In the genomic region with DNA sequence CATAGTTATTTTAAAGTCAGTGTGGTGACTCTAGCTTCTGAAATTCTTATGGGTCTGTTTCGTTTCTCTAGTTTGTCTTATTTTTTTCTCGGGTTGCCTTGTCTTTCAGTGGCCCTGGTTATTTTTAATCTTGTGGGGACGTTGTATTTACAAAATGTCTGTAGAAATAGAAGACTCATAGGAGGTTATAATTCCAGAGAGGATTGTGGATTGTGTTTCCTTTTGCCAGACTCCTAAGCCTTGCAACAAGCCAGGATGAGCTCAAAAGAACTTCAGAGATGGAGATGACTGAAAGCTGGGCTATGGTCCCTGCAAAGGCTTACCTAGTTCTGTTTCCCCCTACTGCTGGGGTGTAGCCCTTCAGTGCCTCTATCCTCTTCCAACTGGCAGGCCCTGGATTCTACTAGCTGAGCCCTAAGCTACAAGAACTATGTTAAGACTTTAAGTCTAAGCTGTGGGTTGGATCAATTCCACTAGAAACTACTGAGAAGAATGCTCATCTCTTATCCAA, we compare ENCODE assay signal across 23 cellular contexts. TPM values are rescaled to one million over a fixed set of nuclear protein-coding genes. Genes with fewer than 3 reads are reported as not detected.
DNase-seq lines count a peak whose midpoint lies in the region; ATAC-seq and TF ChIP-seq lines count a peak whose summit lies in the region.
"Had no signal": no experiment of that assay in that cellular context is flagged by ENCODE, and none has a peak within 500 bp of the region (broad histone marks: within the 10 kb centered on the region; RNA-seq: fewer than 3 reads in every experiment).

No MANE protein-coding gene starts in this region.

- H3K4me1 ChIP-seq in CD4-positive, alpha-beta memory T cell (ENCODE audit: insufficient read depth, low read length): no peaks in the 10 kb centered on the region
- H3K4me1 ChIP-seq: pancreas, upper lobe of left lung had no signal

- no peaks in the 10 kb centered on the region for H3K36me3 ChIP-seq in CD4-positive, alpha-beta memory T cell (ENCODE audit: insufficient read depth, low read length)
- H3K36me3 ChIP-seq: pancreas, upper lobe of left lung had no signal

- intact Hi-C loops in Right ventricle myocardium inferior (cut with DNase I): no loop called here
- intact Hi-C loops in cardiac septum (cut with DNase I): no loop called here
- intact Hi-C loops in activated T-helper 2 cell treated with anti-CD3 and anti-CD28 coated beads, Interferon-gamma antibody, Interleukin-2, Interleukin-4, amounts not matched to agents 10 μg/mL and 5 μg/mL and 100 μg/mL, durations not matched to agents 14 hours and 24 hours and 36 hours (cut with micrococcal nuclease): no loop called here
- intact Hi-C loops in CD4-positive, alpha-beta memory T cell (cut with micrococcal nuclease): no loop called here

- no peak overlapping the region for H3K4me3 ChIP-seq in fibroblast of mammary gland (ENCODE audit: control insufficient read depth, low read depth, low read length)
- H3K4me3 ChIP-seq in CD4-positive, alpha-beta memory T cell (ENCODE audit: low read length in 2 of 2): no peak overlapping the region
- H3K4me3 ChIP-seq: pancreas, upper lobe of left lung had no signal

- H3K4me1 Mint-ChIP-seq in osteocyte (ENCODE audit: unreplicated experiment): peaks cover 5% of the 10 kb centered on the region
- H3K4me1 Mint-ChIP-seq in activated T-helper 2 cell treated with anti-CD3 and anti-CD28 coated beads, Interferon-gamma antibody, Interleukin-2, Interleukin-4, amounts not matched to agents 10 μg/mL and 5 μg/mL and 100 μg/mL, durations not matched to agents 14 hours and 24 hours and 36 hours (ENCODE audit: low read depth): no peaks in the 10 kb centered on the region
- H3K4me1 Mint-ChIP-seq in CD4-positive, alpha-beta memory T cell: no peaks in the 10 kb centered on the region

- H3K27me3 Mint-ChIP-seq in osteocyte (ENCODE audit: unreplicated experiment): no peaks in the 10 kb centered on the region
- peaks cover 5% of the 10 kb centered on the region for H3K27me3 Mint-ChIP-seq in activated T-helper 2 cell treated with anti-CD3 and anti-CD28 coated beads, Interferon-gamma antibody, Interleukin-2, Interleukin-4, amounts not matched to agents 10 μg/mL and 5 μg/mL and 100 μg/mL, durations not matched to agents 14 hours and 24 hours and 36 hours (ENCODE audit: low read depth)
- peaks cover 2 to 6% of the 10 kb centered on the region in 2 donors for H3K27me3 Mint-ChIP-seq in CD4-positive, alpha-beta memory T cell

- ATAC-seq in Right ventricle myocardium inferior: peak; percentile 39
- ATAC-seq: left lobe of liver had no signal

- peak overlapping the region; percentile 61 for H3K27ac Mint-ChIP-seq in osteocyte (ENCODE audit: unreplicated experiment)
- no peak overlapping the region for H3K27ac Mint-ChIP-seq in activated T-helper 2 cell treated with anti-CD3 and anti-CD28 coated beads, Interferon-gamma antibody, Interleukin-2, Interleukin-4, amounts not matched to agents 10 μg/mL and 5 μg/mL and 100 μg/mL, durations not matched to agents 14 hours and 24 hours and 36 hours
- no peak overlapping the region for H3K27ac Mint-ChIP-seq in CD4-positive, alpha-beta memory T cell
- H3K27ac Mint-ChIP-seq: activated naive CD8-positive, alpha-beta T cell; activated T-cell treated with anti-CD3 and anti-CD28 coated beads, Interleukin-2, amount 50 U/mL, for 24 hours had no signal

- no peaks in the 10 kb centered on the region for H3K9me3 ChIP-seq in CD4-positive, alpha-beta memory T cell (ENCODE audit: control insufficient read depth in 1 of 2, low read length in 2 of 2)
- H3K9me3 ChIP-seq: pancreas, upper lobe of left lung had no signal

- H3K4me3 Mint-ChIP-seq in osteocyte (ENCODE audit: unreplicated experiment): no peak overlapping the region
- no peak overlapping the region for H3K4me3 Mint-ChIP-seq in activated T-helper 2 cell treated with anti-CD3 and anti-CD28 coated beads, Interferon-gamma antibody, Interleukin-2, Interleukin-4, amounts not matched to agents 10 μg/mL and 5 μg/mL and 100 μg/mL, durations not matched to agents 14 hours and 24 hours and 36 hours (ENCODE audit: low read depth)
- no peak overlapping the region for H3K4me3 Mint-ChIP-seq in CD4-positive, alpha-beta memory T cell
- H3K4me3 Mint-ChIP-seq: activated naive CD8-positive, alpha-beta T cell; activated T-cell treated with anti-CD3 and anti-CD28 coated beads, Interleukin-2, amount 50 U/mL, for 24 hours; CD14-positive monocyte had no signal

- no peak overlapping the region for H3K27ac ChIP-seq in CD4-positive, alpha-beta memory T cell (ENCODE audit: low read depth, low read length)
- H3K27ac ChIP-seq: pancreas, upper lobe of left lung had no signal

- CTCF ChIA-PET in CD4-positive, alpha-beta memory T cell (lab: Charles Lee; ENCODE audit: partially characterized antibody): interaction anchor here (1.2 to 2.0 kb wide), 2 partner anchors 9 to 25 kb away, joined by 3 to 12 read pairs; no protein-coding TSS in a partner anchor

- peaks cover 4% of the 10 kb centered on the region for H3K9me3 Mint-ChIP-seq in osteocyte (ENCODE audit: unreplicated experiment)
- H3K9me3 Mint-ChIP-seq in activated T-helper 2 cell treated with anti-CD3 and anti-CD28 coated beads, Interferon-gamma antibody, Interleukin-2, Interleukin-4, amounts not matched to agents 10 μg/mL and 5 μg/mL and 100 μg/mL, durations not matched to agents 14 hours and 24 hours and 36 hours: no peaks in the 10 kb centered on the region
- peaks cover 0 to 4% (median 1%) of the 10 kb centered on the region in 8 donors for H3K9me3 Mint-ChIP-seq in CD4-positive, alpha-beta memory T cell

- POLR2A ChIA-PET in CD4-positive, alpha-beta memory T cell (lab: Charles Lee; ENCODE audit: partially characterized antibody): no interaction called here

- no peaks in the 10 kb centered on the region for H3K27me3 ChIP-seq in CD4-positive, alpha-beta memory T cell (ENCODE audit: insufficient read depth, low read length)
- H3K27me3 ChIP-seq: pancreas, upper lobe of left lung had no signal

- DNase-seq in Right ventricle myocardium inferior (ENCODE audit: missing footprints): no peak
- no peak for DNase-seq in cardiac septum (ENCODE audit: low spot score)
- peak; percentile 30 for DNase-seq in fibroblast of mammary gland (ENCODE audit: low read depth)
- DNase-seq in osteocyte (ENCODE audit: extremely low spot score, unreplicated experiment): no peak
- DNase-seq in activated T-helper 2 cell treated with anti-CD3 and anti-CD28 coated beads, Interferon-gamma antibody, Interleukin-2, Interleukin-4, amounts not matched to agents 10 μg/mL and 5 μg/mL and 100 μg/mL, durations not matched to agents 14 hours and 24 hours and 36 hours (ENCODE audit: low spot score): no peak
- DNase-seq in CD4-positive, alpha-beta memory T cell: no peak
- DNase-seq in SIG-M5 treated with dmso at 0.1 percent for 504 hours (lab: John Stamatoyannopoulos, UW; ENCODE audit: unreplicated experiment): no peak
- no peak for DNase-seq in SW480 (ENCODE audit: low spot score)
- DNase-seq: activated CD4-positive, alpha-beta T cell treated with anti-CD3 and anti-CD28 coated beads, Interleukin-2, amount 50 U/mL, for 48 hours; activated T-cell treated with anti-CD3 and anti-CD28 coated beads, Interleukin-2, amount 50 U/mL, for 24 hours; Kasumi-1; NCI-H1436; NCI-H774; pancreas; stimulated activated CD4-positive, alpha-beta T cell treated with anti-CD3 and anti-CD28 coated beads, Interleukin-12 subunit alpha, Interleukin-12 subunit beta, amount 100 ng/mL, for 4 hours; upper lobe of left lung had no signal

- peaks cover 3% of the 10 kb centered on the region for H3K36me3 Mint-ChIP-seq in osteocyte (ENCODE audit: unreplicated experiment)
- no peaks in the 10 kb centered on the region for H3K36me3 Mint-ChIP-seq in activated T-helper 2 cell treated with anti-CD3 and anti-CD28 coated beads, Interferon-gamma antibody, Interleukin-2, Interleukin-4, amounts not matched to agents 10 μg/mL and 5 μg/mL and 100 μg/mL, durations not matched to agents 14 hours and 24 hours and 36 hours (ENCODE audit: low read depth)
- H3K36me3 Mint-ChIP-seq in CD4-positive, alpha-beta memory T cell: no peaks in the 10 kb centered on the region
- H3K36me3 Mint-ChIP-seq: activated naive CD8-positive, alpha-beta T cell; CD14-positive monocyte had no signal

- no peak for TF ChIP-seq CTCF in fibroblast of mammary gland (conservative IDR thresholded peaks at IDR 0.05; ENCODE audit: control insufficient read depth, insufficient read depth, low read depth, low read length)
- TF ChIP-seq CTCF in osteocyte (IDR thresholded peaks at IDR 0.05): no peak

RNA-seq across cellular contexts. Expression of gene LECT2, which starts 32.2 kb away (rescaled TPM):
- total RNA-seq in Right ventricle myocardium inferior (not detected), cardiac septum (not detected), osteocyte (not detected in 2 replicates)
- not detected in 2 replicates for total RNA-seq in activated T-helper 2 cell treated with anti-CD3 and anti-CD28 coated beads, Interferon-gamma antibody, Interleukin-2, Interleukin-4, amounts not matched to agents 10 μg/mL and 5 μg/mL and 100 μg/mL, durations not matched to agents 14 hours and 24 hours and 36 hours
- not detected for total RNA-seq in CD4-positive, alpha-beta memory T cell
- polyA plus RNA-seq in CD4-positive, alpha-beta memory T cell: not detected
- total RNA-seq: A172, bronchial epithelial cell, fibroblast of lung, H4, pancreas, upper lobe of left lung had no signal
- polyA plus RNA-seq: CD14-positive monocyte, fibroblast of lung, pancreas had no signal

RNA-seq across cellular contexts. Expression of gene TGFBI, which starts 41.8 kb away (rescaled TPM):
- total RNA-seq in Right ventricle myocardium inferior (66.5 TPM), cardiac septum (46.9 TPM), osteocyte (267 and 343 TPM in 2 replicates)
- total RNA-seq in activated T-helper 2 cell treated with anti-CD3 and anti-CD28 coated beads, Interferon-gamma antibody, Interleukin-2, Interleukin-4, amounts not matched to agents 10 μg/mL and 5 μg/mL and 100 μg/mL, durations not matched to agents 14 hours and 24 hours and 36 hours: not detected in 2 replicates
- 10 to 100 TPM; 12.7 to 13.2 TPM for total RNA-seq in CD4-positive, alpha-beta memory T cell
- polyA plus RNA-seq in CD4-positive, alpha-beta memory T cell: 1 to 10 TPM; 3.7 to 7.3 TPM

Comparison
In these comparisons a context has a peak if more than half of its experiments do, and no peak if none do; other contexts are left out.
1. RNA of gene TGFBI, which starts 41.8 kb away (total RNA-seq): 267 to 343 TPM in osteocyte, 66.5 TPM in Right ventricle myocardium inferior (single experiment), 46.9 TPM in cardiac septum (single experiment) and 12.7 to 13.2 TPM in CD4-positive, alpha-beta memory T cell; not detected in activated T-helper 2 cell treated with anti-CD3 and anti-CD28 coated beads, Interferon-gamma antibody, Interleukin-2, Interleukin-4, amounts not matched to agents 10 μg/mL and 5 μg/mL and 100 μg/mL, durations not matched to agents 14 hours and 24 hours and 36 hours; every median in the first group is over 10 times any median in the second.